In the genomic region with DNA sequence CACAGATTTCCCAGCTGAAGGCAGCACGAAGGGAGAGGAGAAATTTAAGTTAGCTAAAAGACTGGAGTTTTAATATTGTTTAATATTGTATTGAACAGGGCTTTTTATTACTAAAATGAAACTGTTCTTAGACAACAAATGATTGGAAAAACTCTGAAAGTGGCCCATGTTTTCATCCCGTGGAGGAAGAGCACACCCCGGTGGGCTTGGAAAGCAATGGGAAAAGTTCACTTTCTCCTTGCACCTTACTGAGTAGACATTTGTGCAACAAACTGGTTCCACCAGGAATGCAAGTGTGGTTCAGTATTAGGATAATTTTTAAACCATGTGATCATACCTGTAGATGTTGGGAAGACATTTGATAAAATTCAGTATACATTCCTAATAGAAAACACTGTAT, we compare ENCODE assay signal across 11 cellular contexts. TPM values are rescaled to one million over a fixed set of nuclear protein-coding genes. Genes with fewer than 3 reads are reported as not detected.
A peak's percentile ranks its signal among the peaks of the same experiment; 100 is the strongest.
DNase-seq lines count a peak whose midpoint lies in the region; ATAC-seq and TF ChIP-seq lines count a peak whose summit lies in the region.
"Had no signal": no experiment of that assay in that cellular context is flagged by ENCODE, and none has a peak within 500 bp of the region (broad histone marks: within the 10 kb centered on the region; RNA-seq: fewer than 3 reads in every experiment).

No MANE protein-coding gene starts in this region.

- no peak for TF ChIP-seq POLR2A in transverse colon (IDR thresholded peaks at IDR 0.05)

- no peaks in the 10 kb centered on the region for H3K27me3 ChIP-seq in transverse colon

- ATAC-seq in SK-N-SH treated with all-trans-retinoic acid at 6 μM for 48 hours (peak; percentile 86), left ventricle myocardium superior (peak; percentile 34), GM18517 (IDR thresholded peaks at IDR 0.05; ENCODE audit: unreplicated experiment) (no peak)

- H3K4me3 ChIP-seq in transverse colon = no peak overlapping the region

- no peak overlapping the region for H3K27ac ChIP-seq in transverse colon
- H3K27ac ChIP-seq: neutrophil had no signal

- WGBS in transverse colon (ENCODE audit: low coverage in 1 of 2), 2 donors = 54% methylated on average over 3 of the region's 3 CpGs; no CpG with 5 or more reads in 1 of the 2 donors

- TF ChIP-seq CTCF in transverse colon (IDR thresholded peaks at IDR 0.05) = peak in 3 of 5 experiments; percentile 10 to 17 (median 16)

- in situ Hi-C loops in transverse colon (cut with MboI; ENCODE audit: low pct_ligation_motif_present in 1 of 4, low pct_unique_long_range_greater_than_20kb in 1 of 4, low sequenced_read_pairs in 3 of 4) = no loop called here

- DNase-seq in NOMO-1 treated with DMSO at 0.1 percent for 48 hours (lab: John Stamatoyannopoulos, UW; ENCODE audit: unreplicated experiment) = peak; percentile 24
- DNase-seq in NOMO-1 treated with dmso at 0.1 percent for 144 hours (lab: John Stamatoyannopoulos, UW; ENCODE audit: unreplicated experiment) = no peak
- DNase-seq in left ventricle myocardium superior = no peak
- DNase-seq in transverse colon = no peak
- no peak for DNase-seq in A172 (ENCODE audit: low spot score)
- DNase-seq in stimulated activated CD4-positive, alpha-beta T cell treated with anti-CD3 and anti-CD28 coated beads, Interleukin-4, amount 100 ng/mL, for 4 hours = no peak
- DNase-seq: activated CD8-positive, alpha-beta memory T cell treated with anti-CD3 and anti-CD28 coated beads, Interleukin-2, amount 50 U/mL, for 4 hours; CD8-positive, alpha-beta memory T cell had no signal

- H3K36me3 ChIP-seq in transverse colon = no peaks in the 10 kb centered on the region
- H3K36me3 ChIP-seq: neutrophil had no signal

- TF ChIP-seq EP300 in transverse colon (IDR thresholded peaks at IDR 0.05; ENCODE audit: low read depth) = no peak

- no peaks in the 10 kb centered on the region for H3K9me3 ChIP-seq in transverse colon
- H3K9me3 ChIP-seq: neutrophil had no signal

- intact Hi-C loops in left ventricle myocardium superior (cut with micrococcal nuclease) (no loop called here), transverse colon (cut with DNase I; ENCODE audit: low total_unique reads) (no loop called here)

- no peaks in the 10 kb centered on the region for H3K4me1 ChIP-seq in transverse colon

TF ChIP-seq in SK-N-SH treated with all-trans-retinoic acid at 6 μM for 48 hours, 23 proteins besides CTCF, POLR2A, EP300 and RAD21:
- TF ChIP-seq PPARA (CRISPR knock-in tag; IDR thresholded peaks at IDR 0.05; ENCODE audit: borderline replicate concordance) (no peak), ZFP30 (CRISPR knock-in tag; IDR thresholded peaks at IDR 0.05) (no peak), TCF4 (CRISPR knock-in tag; IDR thresholded peaks at IDR 0.05; ENCODE audit: borderline replicate concordance) (no peak), ZFP3 (CRISPR knock-in tag; IDR thresholded peaks at IDR 0.05) (no peak), GLIS3 (CRISPR knock-in tag; IDR thresholded peaks at IDR 0.05) (no peak), ZC3H10 (CRISPR knock-in tag; IDR thresholded peaks at IDR 0.05) (no peak), OSR1 (CRISPR knock-in tag; IDR thresholded peaks at IDR 0.05) (no peak)
- TF ChIP-seq, protein P1, sequence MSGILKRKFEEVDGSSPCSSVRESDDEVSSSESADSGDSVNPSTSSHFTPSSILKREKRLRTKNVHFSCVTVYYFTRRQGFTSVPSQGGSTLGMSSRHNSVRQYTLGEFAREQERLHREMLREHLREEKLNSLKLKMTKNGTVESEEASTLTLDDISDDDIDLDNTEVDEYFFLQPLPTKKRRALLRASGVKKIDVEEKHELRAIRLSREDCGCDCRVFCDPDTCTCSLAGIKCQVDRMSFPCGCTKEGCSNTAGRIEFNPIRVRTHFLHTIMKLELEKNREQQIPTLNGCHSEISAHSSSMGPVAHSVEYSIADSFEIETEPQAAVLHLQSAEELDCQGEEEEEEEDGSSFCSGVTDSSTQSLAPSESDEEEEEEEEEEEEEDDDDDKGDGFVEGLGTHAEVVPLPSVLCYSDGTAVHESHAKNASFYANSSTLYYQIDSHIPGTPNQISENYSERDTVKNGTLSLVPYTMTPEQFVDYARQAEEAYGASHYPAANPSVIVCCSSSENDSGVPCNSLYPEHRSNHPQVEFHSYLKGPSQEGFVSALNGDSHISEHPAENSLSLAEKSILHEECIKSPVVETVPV (CRISPR knock-in tag; IDR thresholded peaks at IDR 0.05) = no peak

RNA-seq across cellular contexts. Expression of a gene that starts 8.2 kb away (rescaled TPM):
- total RNA-seq in left ventricle myocardium superior (1.2 TPM), transverse colon (1 to 10 TPM in 3 of 4 donors, under 1 TPM in 1; 0.60 to 6.0 (median 2.8) TPM)
- 0.16 and 0.46 TPM in 2 replicates for total RNA-seq in A172 (2014; rRNA removed; shearing (Covaris generic))
